ENCODE assay signal across 10 cellular contexts in genomic region chr20:62708591-62709536, GRCh38. TPM values are rescaled to one million over a fixed set of nuclear protein-coding genes. Genes with fewer than 3 reads are reported as not detected.
A peak's percentile ranks its signal among the peaks of the same experiment; 100 is the strongest.
DNase-seq lines count a peak whose midpoint lies in the region; ATAC-seq and TF ChIP-seq lines count a peak whose summit lies in the region.
"Had no signal": no experiment of that assay in that cellular context is flagged by ENCODE, and none has a peak within 500 bp of the region (broad histone marks: within the 10 kb centered on the region; RNA-seq: fewer than 3 reads in every experiment).

TSS of gene NTSR1 (plus strand) at chr20:62708836. CDS start at chr20:62709208, 372 bp downstream.

- no peak within 1 kb of the TSS for H3K27ac Mint-ChIP-seq in activated CD4-positive, alpha-beta memory T cell treated with anti-CD3 and anti-CD28 coated beads, Interleukin-2, amount 10 ng/mL, durations not matched to agents 7 days and 5 days
- H3K27ac Mint-ChIP-seq: progenitor cell of endocrine pancreas had no signal

- TF ChIP-seq CTCF in esophagus muscularis mucosa (IDR thresholded peaks at IDR 0.05), result no peak

- H3K9me3 ChIP-seq in esophagus muscularis mucosa, result no peaks in the 10 kb centered on the region

- CTCF ChIA-PET in activated CD4-positive, alpha-beta memory T cell treated with anti-CD3 and anti-CD28 coated beads, Interleukin-2, amount 10 ng/mL, durations not matched to agents 7 days and 5 days (lab: Charles Lee), result interaction anchor here (0.9 kb wide), 1 partner anchor 12 kb away, joined by 3 read pairs; no protein-coding TSS in a partner anchor

- peaks cover 11% of the 10 kb centered on the region for H3K4me1 Mint-ChIP-seq in activated CD4-positive, alpha-beta memory T cell treated with anti-CD3 and anti-CD28 coated beads, Interleukin-2, amount 10 ng/mL, durations not matched to agents 7 days and 5 days

- H3K36me3 ChIP-seq in esophagus muscularis mucosa, result no peaks in the 10 kb centered on the region

- H3K27me3 ChIP-seq in esophagus muscularis mucosa, result peaks cover 2 to 58% (median 34%) of the 10 kb centered on the region in 4 donors

- no peaks in the 10 kb centered on the region for H3K36me3 Mint-ChIP-seq in activated CD4-positive, alpha-beta memory T cell treated with anti-CD3 and anti-CD28 coated beads, Interleukin-2, amount 10 ng/mL, durations not matched to agents 7 days and 5 days (ENCODE audit: low read depth)

- H3K27ac ChIP-seq in esophagus muscularis mucosa (replicated peaks in 1 of 4), result no peak within 1 kb of the TSS

- intact Hi-C loops in esophagus muscularis mucosa (cut with DNase I), result no loop called here

- H3K4me3 Mint-ChIP-seq in activated CD4-positive, alpha-beta memory T cell treated with anti-CD3 and anti-CD28 coated beads, Interleukin-2, amount 10 ng/mL, durations not matched to agents 7 days and 5 days, result no peak within 1 kb of the TSS

- H3K27me3 Mint-ChIP-seq in activated CD4-positive, alpha-beta memory T cell treated with anti-CD3 and anti-CD28 coated beads, Interleukin-2, amount 10 ng/mL, durations not matched to agents 7 days and 5 days, result peaks cover 27% of the 10 kb centered on the region

- no peak for TF ChIP-seq EP300 in esophagus muscularis mucosa (IDR thresholded peaks at IDR 0.05)

- DNase-seq in NCI-H345 (lab: John Stamatoyannopoulos, UW), result peak; percentile 30
- DNase-seq in NCI-H345 treated with DMSO at 0.1 percent for 48 hours (lab: John Stamatoyannopoulos, UW; ENCODE audit: unreplicated experiment), result no peak
- DNase-seq in NOMO-1 treated with dmso at 0.1 percent for 144 hours (lab: John Stamatoyannopoulos, UW; ENCODE audit: unreplicated experiment), result peak; percentile 11
- no peak for DNase-seq in esophagus muscularis mucosa (ENCODE audit: extremely low spot score)
- DNase-seq in retina, result peak; percentile 77
- DNase-seq in activated CD4-positive, alpha-beta memory T cell treated with anti-CD3 and anti-CD28 coated beads, Interleukin-2, amount 10 ng/mL, durations not matched to agents 7 days and 5 days, result no peak
- DNase-seq in activated CD4-positive, alpha-beta T cell treated with anti-CD3 and anti-CD28 coated beads, Interleukin-2, amount 50 U/mL, for 48 hours, result no peak
- DNase-seq: central memory CD4-positive, alpha-beta T cell had no signal

- WGBS in esophagus muscularis mucosa, result no CpG with 5 or more reads among the region's 124 CpGs

- H3K4me3 ChIP-seq in esophagus muscularis mucosa, result peak within 1 kb of the TSS; percentile 12 to 30 (median 22)

- H3K4me1 ChIP-seq in esophagus muscularis mucosa, result peaks cover 19 to 66% (median 52%) of the 10 kb centered on the region in 4 donors

- no peak for ATAC-seq in GM18511 (IDR thresholded peaks at IDR 0.05; ENCODE audit: unreplicated experiment)

- no peak for TF ChIP-seq POLR2A in esophagus muscularis mucosa (IDR thresholded peaks at IDR 0.05; ENCODE audit: low read depth)

- no peaks in the 10 kb centered on the region for H3K9me3 Mint-ChIP-seq in activated CD4-positive, alpha-beta memory T cell treated with anti-CD3 and anti-CD28 coated beads, Interleukin-2, amount 10 ng/mL, durations not matched to agents 7 days and 5 days

- POLR2A ChIA-PET in activated CD4-positive, alpha-beta memory T cell treated with anti-CD3 and anti-CD28 coated beads, Interleukin-2, amount 10 ng/mL, durations not matched to agents 7 days and 5 days (lab: Charles Lee), result no interaction called here

RNA-seq across cellular contexts. Expression of gene NTSR1, which starts in this region (rescaled TPM):
- total RNA-seq in esophagus muscularis mucosa, result 1 to 10 TPM in 1 of 4 donors, under 1 TPM in 3; 0.42 to 1.6 (median 0.80) TPM
- not detected for total RNA-seq in activated CD4-positive, alpha-beta memory T cell treated with anti-CD3 and anti-CD28 coated beads, Interleukin-2, amount 10 ng/mL, durations not matched to agents 7 days and 5 days
- total RNA-seq: progenitor cell of endocrine pancreas had no signal

Comparison
In these comparisons a context has a peak if more than half of its experiments do, and no peak if none do; other contexts are left out.
1. DNase-seq: peak in NCI-H345 (single experiment), NOMO-1 treated with dmso at 0.1 percent for 144 hours (single experiment) and retina (single experiment); none in NCI-H345 treated with DMSO at 0.1 percent for 48 hours (single experiment), esophagus muscularis mucosa (single experiment), activated CD4-positive, alpha-beta memory T cell treated with anti-CD3 and anti-CD28 coated beads, Interleukin-2, amount 10 ng/mL, durations not matched to agents 7 days and 5 days (single experiment) and activated CD4-positive, alpha-beta T cell treated with anti-CD3 and anti-CD28 coated beads, Interleukin-2, amount 50 U/mL, for 48 hours (0 of 2).